In the genomic region with DNA sequence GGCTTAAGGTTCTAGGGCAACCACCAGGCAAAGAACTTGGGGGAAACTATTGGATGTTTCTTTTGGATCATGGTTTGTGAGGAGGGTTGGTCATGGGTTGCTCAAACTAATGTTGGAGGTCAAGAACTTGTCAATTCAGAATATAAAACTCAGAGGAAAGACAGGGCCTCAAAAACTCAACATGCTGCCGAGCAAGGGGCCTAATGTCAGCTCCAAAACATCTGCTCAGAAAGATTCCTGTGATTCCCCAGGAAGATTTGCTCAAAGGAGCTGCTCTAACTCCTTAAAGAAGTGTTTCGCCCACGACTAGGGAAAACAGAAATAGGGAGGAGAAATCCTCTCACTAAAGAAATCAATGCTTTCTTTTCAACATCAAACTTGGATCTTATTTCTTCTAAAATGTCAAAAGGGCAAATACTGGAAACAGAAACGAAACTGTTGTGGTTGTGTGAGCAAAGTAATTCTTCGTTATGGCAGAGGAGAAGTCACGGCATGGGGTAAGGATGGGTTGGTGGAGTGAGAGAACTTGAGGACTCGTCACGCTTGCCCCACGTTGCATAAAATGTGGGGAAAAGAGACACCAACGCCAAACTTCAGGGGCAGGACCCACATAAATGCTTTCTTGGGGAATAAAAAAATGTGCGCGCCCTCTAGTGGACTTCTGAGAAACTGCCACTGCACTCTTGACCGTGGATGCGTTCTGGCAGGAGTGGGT, we compare ENCODE assay signal across 1 cellular context.
TF ChIP-seq lines count a peak whose summit lies in the region.

No MANE protein-coding gene starts in this region.

TF ChIP-seq in GM12878, 131 proteins besides CTCF, POLR2A, EP300 and RAD21 (continued from another document and continues in another):
- TF ChIP-seq, protein P1, sequence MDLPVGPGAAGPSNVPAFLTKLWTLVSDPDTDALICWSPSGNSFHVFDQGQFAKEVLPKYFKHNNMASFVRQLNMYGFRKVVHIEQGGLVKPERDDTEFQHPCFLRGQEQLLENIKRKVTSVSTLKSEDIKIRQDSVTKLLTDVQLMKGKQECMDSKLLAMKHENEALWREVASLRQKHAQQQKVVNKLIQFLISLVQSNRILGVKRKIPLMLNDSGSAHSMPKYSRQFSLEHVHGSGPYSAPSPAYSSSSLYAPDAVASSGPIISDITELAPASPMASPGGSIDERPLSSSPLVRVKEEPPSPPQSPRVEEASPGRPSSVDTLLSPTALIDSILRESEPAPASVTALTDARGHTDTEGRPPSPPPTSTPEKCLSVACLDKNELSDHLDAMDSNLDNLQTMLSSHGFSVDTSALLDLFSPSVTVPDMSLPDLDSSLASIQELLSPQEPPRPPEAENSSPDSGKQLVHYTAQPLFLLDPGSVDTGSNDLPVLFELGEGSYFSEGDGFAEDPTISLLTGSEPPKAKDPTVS (IDR thresholded peaks at IDR 0.05; ENCODE audit: low read depth, low read length) = no peak
- TF ChIP-seq JUNB (IDR thresholded peaks at IDR 0.05) (peak; percentile 19; the same call in 1 of the 2 replicates), DPF2 (IDR thresholded peaks at IDR 0.05) (peak; percentile 83), PAX5 (IDR thresholded peaks at IDR 0.05; ENCODE audit: borderline replicate concordance, low read depth, low read length) (peak; percentile 93), ETV6 (conservative IDR thresholded peaks at IDR 0.05 in 1 of 2, IDR thresholded peaks at IDR 0.05 in 1 of 2; ENCODE audit: borderline replicate concordance in 1 of 2, low read depth in 1 of 2) (peak in 1 of 2 experiments; percentile 63; a peak in 1 of 4 replicates), EED (IDR thresholded peaks at IDR 0.05; ENCODE audit: low read depth) (peak; percentile 97), JUND (IDR thresholded peaks at IDR 0.05; ENCODE audit: low read depth, low read length) (no peak), SP1 (IDR thresholded peaks at IDR 0.05; ENCODE audit: low read depth, low read length) (peak; percentile 23), NRF1 (conservative IDR thresholded peaks at IDR 0.05; ENCODE audit: low read depth, low read length) (no peak), SPI1 (IDR thresholded peaks at IDR 0.05; ENCODE audit: borderline replicate concordance, insufficient read depth, low read depth, low read length) (peak; percentile 35; the same call in 1 of the 2 replicates), MTA2 (IDR thresholded peaks at IDR 0.05; ENCODE audit: low read depth) (peak; percentile 84), PAX8 (IDR thresholded peaks at IDR 0.05) (no peak), ESRRA (IDR thresholded peaks at IDR 0.05; ENCODE audit: low read length) (no peak), TCF12 (IDR thresholded peaks at IDR 0.05; ENCODE audit: low read depth, low read length) (peak; percentile 72), TCF7 (IDR thresholded peaks at IDR 0.05; ENCODE audit: borderline replicate concordance) (no peak; the same call in 1 of the 2 replicates), NR2F1 (conservative IDR thresholded peaks at IDR 0.05) (peak; percentile 58; the same call in 1 of the 2 replicates), SUZ12 (IDR thresholded peaks at IDR 0.05; ENCODE audit: unreplicated experiment) (no peak), TCF3 (IDR thresholded peaks at IDR 0.05; ENCODE audit: borderline replicate concordance, insufficient read depth, low read depth, low read length) (0 out of 2 replicates have a peak, but pooled peaks have one; percentile 35), RAD51 (IDR thresholded peaks at IDR 0.05) (no peak), IRF4 (IDR thresholded peaks at IDR 0.05; ENCODE audit: low read depth, low read length) (peak; percentile 80; the same call in 1 of the 2 replicates), KAT2A (conservative IDR thresholded peaks at IDR 0.05; ENCODE audit: control insufficient read depth, low read depth, low read length) (no peak), SMARCA5 (IDR thresholded peaks at IDR 0.05) (no peak; the same call in 1 of the 2 replicates), EGR1 (IDR thresholded peaks at IDR 0.05; ENCODE audit: borderline replicate concordance in 1 of 2, low read depth in 2 of 2, low read length in 2 of 2) (peak in 1 of 2 experiments; percentile 49; a peak in 1 of 3 replicates), ZNF622 (IDR thresholded peaks at IDR 0.05) (no peak), CEBPB (IDR thresholded peaks at IDR 0.05; ENCODE audit: borderline replicate concordance in 1 of 2, low read depth in 2 of 2, low read length in 2 of 2) (no peak; a peak in 1 of 4 replicates), MEF2B (IDR thresholded peaks at IDR 0.05; ENCODE audit: partially characterized antibody, poor library complexity, severe bottlenecking) (peak; percentile 55), KDM1A (IDR thresholded peaks at IDR 0.05; ENCODE audit: borderline replicate concordance) (no peak), NR2C2 (IDR thresholded peaks at IDR 0.05; ENCODE audit: borderline replicate concordance, control insufficient read depth, insufficient read length, low read depth) (no peak), POU2F2 (IDR thresholded peaks at IDR 0.05; ENCODE audit: borderline replicate concordance, low read depth, low read length) (peak; percentile 85; the same call in 2 of the 3 replicates), SIX5 (IDR thresholded peaks at IDR 0.05; ENCODE audit: low read depth, low read length, severe bottlenecking) (no peak), TBL1XR1 (IDR thresholded peaks at IDR 0.05; ENCODE audit: low read depth, low read length) (0 out of 2 replicates have a peak, but pooled peaks have one; percentile 51), KLF5 (IDR thresholded peaks at IDR 0.05; ENCODE audit: partially characterized antibody) (no peak)
- TF ChIP-seq, protein P2, sequence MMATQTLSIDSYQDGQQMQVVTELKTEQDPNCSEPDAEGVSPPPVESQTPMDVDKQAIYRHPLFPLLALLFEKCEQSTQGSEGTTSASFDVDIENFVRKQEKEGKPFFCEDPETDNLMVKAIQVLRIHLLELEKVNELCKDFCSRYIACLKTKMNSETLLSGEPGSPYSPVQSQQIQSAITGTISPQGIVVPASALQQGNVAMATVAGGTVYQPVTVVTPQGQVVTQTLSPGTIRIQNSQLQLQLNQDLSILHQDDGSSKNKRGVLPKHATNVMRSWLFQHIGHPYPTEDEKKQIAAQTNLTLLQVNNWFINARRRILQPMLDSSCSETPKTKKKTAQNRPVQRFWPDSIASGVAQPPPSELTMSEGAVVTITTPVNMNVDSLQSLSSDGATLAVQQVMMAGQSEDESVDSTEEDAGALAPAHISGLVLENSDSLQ (IDR thresholded peaks at IDR 0.05) = no peak
- TF ChIP-seq, protein P3, sequence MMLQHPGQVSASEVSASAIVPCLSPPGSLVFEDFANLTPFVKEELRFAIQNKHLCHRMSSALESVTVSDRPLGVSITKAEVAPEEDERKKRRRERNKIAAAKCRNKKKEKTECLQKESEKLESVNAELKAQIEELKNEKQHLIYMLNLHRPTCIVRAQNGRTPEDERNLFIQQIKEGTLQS (IDR thresholded peaks at IDR 0.05; ENCODE audit: borderline replicate concordance, extremely low read depth, low read depth, low read length) = no peak
- TF ChIP-seq, protein P4, sequence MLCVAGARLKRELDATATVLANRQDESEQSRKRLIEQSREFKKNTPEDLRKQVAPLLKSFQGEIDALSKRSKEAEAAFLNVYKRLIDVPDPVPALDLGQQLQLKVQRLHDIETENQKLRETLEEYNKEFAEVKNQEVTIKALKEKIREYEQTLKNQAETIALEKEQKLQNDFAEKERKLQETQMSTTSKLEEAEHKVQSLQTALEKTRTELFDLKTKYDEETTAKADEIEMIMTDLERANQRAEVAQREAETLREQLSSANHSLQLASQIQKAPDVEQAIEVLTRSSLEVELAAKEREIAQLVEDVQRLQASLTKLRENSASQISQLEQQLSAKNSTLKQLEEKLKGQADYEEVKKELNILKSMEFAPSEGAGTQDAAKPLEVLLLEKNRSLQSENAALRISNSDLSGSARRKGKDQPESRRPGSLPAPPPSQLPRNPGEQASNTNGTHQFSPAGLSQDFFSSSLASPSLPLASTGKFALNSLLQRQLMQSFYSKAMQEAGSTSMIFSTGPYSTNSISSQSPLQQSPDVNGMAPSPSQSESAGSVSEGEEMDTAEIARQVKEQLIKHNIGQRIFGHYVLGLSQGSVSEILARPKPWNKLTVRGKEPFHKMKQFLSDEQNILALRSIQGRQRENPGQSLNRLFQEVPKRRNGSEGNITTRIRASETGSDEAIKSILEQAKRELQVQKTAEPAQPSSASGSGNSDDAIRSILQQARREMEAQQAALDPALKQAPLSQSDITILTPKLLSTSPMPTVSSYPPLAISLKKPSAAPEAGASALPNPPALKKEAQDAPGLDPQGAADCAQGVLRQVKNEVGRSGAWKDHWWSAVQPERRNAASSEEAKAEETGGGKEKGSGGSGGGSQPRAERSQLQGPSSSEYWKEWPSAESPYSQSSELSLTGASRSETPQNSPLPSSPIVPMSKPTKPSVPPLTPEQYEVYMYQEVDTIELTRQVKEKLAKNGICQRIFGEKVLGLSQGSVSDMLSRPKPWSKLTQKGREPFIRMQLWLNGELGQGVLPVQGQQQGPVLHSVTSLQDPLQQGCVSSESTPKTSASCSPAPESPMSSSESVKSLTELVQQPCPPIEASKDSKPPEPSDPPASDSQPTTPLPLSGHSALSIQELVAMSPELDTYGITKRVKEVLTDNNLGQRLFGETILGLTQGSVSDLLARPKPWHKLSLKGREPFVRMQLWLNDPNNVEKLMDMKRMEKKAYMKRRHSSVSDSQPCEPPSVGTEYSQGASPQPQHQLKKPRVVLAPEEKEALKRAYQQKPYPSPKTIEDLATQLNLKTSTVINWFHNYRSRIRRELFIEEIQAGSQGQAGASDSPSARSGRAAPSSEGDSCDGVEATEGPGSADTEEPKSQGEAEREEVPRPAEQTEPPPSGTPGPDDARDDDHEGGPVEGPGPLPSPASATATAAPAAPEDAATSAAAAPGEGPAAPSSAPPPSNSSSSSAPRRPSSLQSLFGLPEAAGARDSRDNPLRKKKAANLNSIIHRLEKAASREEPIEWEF (IDR thresholded peaks at IDR 0.05; ENCODE audit: insufficient replicate concordance, low read depth, low read length) = no peak
- TF ChIP-seq, protein P5, sequence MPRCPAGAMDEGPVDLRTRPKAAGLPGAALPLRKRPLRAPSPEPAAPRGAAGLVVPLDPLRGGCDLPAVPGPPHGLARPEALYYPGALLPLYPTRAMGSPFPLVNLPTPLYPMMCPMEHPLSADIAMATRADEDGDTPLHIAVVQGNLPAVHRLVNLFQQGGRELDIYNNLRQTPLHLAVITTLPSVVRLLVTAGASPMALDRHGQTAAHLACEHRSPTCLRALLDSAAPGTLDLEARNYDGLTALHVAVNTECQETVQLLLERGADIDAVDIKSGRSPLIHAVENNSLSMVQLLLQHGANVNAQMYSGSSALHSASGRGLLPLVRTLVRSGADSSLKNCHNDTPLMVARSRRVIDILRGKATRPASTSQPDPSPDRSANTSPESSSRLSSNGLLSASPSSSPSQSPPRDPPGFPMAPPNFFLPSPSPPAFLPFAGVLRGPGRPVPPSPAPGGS (IDR thresholded peaks at IDR 0.05; ENCODE audit: borderline replicate concordance, insufficient read depth, low read depth, low read length, poor library complexity, severe bottlenecking) = peak; percentile 80
- TF ChIP-seq, protein P6, sequence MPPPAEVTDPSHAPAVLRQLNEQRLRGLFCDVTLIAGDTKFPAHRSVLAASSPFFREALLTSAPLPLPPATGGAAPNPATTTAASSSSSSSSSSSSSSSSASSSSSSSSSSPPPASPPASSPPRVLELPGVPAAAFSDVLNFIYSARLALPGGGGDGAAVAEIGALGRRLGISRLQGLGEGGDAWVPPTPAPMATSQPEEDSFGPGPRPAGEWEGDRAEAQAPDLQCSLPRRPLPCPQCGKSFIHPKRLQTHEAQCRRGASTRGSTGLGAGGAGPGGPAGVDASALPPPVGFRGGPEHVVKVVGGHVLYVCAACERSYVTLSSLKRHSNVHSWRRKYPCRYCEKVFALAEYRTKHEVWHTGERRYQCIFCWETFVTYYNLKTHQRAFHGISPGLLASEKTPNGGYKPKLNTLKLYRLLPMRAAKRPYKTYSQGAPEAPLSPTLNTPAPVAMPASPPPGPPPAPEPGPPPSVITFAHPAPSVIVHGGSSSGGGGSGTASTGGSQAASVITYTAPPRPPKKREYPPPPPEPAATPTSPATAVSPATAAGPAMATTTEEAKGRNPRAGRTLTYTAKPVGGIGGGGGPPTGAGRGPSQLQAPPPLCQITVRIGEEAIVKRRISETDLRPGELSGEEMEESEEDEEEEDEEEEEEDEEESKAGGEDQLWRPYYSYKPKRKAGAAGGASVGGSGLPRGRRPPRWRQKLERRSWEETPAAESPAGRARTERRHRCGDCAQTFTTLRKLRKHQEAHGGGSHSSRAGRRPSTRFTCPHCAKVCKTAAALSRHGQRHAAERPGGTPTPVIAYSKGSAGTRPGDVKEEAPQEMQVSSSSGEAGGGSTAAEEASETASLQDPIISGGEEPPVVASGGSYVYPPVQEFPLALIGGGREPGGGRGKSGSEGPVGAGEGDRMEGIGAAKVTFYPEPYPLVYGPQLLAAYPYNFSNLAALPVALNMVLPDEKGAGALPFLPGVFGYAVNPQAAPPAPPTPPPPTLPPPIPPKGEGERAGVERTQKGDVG (CRISPR knock-in tag; IDR thresholded peaks at IDR 0.05) = no peak
- TF ChIP-seq, protein P7, sequence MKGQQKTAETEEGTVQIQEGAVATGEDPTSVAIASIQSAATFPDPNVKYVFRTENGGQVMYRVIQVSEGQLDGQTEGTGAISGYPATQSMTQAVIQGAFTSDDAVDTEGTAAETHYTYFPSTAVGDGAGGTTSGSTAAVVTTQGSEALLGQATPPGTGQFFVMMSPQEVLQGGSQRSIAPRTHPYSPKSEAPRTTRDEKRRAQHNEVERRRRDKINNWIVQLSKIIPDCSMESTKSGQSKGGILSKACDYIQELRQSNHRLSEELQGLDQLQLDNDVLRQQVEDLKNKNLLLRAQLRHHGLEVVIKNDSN (IDR thresholded peaks at IDR 0.05; ENCODE audit: borderline replicate concordance, extremely low read length, insufficient read depth, low read depth, low read length) = no peak
- TF ChIP-seq, protein P8, sequence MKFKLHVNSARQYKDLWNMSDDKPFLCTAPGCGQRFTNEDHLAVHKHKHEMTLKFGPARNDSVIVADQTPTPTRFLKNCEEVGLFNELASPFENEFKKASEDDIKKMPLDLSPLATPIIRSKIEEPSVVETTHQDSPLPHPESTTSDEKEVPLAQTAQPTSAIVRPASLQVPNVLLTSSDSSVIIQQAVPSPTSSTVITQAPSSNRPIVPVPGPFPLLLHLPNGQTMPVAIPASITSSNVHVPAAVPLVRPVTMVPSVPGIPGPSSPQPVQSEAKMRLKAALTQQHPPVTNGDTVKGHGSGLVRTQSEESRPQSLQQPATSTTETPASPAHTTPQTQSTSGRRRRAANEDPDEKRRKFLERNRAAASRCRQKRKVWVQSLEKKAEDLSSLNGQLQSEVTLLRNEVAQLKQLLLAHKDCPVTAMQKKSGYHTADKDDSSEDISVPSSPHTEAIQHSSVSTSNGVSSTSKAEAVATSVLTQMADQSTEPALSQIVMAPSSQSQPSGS (IDR thresholded peaks at IDR 0.05; ENCODE audit: low read length) = peak; percentile 84
